ENCODE assay signal across 1 cellular context in the genomic region with DNA sequence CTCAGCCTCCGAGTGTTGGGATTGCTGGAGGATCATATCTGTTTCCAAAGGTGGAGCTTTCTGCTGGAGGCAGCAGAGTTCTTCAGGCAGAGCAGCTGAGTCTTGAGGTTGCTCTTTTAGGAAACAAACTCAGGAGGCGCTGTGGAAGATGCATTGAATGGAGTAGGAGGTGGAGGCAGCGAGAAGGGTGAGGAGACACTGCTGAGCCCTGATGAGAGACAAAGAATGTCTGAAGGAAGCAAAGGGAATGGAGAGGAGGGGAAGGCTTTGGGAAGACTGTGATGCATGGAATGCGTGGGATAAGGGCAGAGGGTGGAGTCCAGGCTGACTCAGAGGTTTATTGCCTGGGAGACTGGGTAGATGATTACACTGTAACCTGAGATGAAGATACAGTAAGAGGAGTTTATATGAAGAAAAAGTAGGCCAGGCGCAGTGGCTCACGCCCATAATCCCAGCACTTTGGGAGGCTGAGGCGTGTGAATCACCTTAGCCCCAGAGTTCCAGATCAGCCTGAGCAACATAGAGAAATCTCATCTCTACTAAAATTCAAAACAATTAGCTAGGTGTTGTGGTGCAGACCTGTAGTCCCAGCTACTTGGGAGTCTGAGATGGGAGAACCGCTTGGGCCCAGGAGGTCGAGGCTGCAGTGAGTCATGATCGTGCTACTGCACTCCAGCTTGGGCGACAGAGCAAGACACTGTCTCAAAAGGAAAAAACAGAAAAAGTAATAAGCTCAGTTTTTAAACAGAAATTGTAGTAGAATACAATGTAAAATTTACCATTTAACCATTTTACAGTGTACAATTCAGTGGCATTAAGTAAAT.
TF ChIP-seq lines count a peak whose summit lies in the region.

No MANE protein-coding gene starts in this region.

TF ChIP-seq in K562, 482 proteins besides CTCF, POLR2A, EP300 and RAD21 (continued from another document and continues in another):
- TF ChIP-seq, protein P1, sequence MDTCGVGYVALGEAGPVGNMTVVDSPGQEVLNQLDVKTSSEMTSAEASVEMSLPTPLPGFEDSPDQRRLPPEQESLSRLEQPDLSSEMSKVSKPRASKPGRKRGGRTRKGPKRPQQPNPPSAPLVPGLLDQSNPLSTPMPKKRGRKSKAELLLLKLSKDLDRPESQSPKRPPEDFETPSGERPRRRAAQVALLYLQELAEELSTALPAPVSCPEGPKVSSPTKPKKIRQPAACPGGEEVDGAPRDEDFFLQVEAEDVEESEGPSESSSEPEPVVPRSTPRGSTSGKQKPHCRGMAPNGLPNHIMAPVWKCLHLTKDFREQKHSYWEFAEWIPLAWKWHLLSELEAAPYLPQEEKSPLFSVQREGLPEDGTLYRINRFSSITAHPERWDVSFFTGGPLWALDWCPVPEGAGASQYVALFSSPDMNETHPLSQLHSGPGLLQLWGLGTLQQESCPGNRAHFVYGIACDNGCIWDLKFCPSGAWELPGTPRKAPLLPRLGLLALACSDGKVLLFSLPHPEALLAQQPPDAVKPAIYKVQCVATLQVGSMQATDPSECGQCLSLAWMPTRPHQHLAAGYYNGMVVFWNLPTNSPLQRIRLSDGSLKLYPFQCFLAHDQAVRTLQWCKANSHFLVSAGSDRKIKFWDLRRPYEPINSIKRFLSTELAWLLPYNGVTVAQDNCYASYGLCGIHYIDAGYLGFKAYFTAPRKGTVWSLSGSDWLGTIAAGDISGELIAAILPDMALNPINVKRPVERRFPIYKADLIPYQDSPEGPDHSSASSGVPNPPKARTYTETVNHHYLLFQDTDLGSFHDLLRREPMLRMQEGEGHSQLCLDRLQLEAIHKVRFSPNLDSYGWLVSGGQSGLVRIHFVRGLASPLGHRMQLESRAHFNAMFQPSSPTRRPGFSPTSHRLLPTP (IDR thresholded peaks at IDR 0.05; ENCODE audit: borderline replicate concordance, extremely low read depth, insufficient read length) = no peak
- TF ChIP-seq PML (IDR thresholded peaks at IDR 0.05; ENCODE audit: low read length) (no peak), MYNN (IDR thresholded peaks at IDR 0.05) (no peak), MYNN (CRISPR knock-in tag; IDR thresholded peaks at IDR 0.05) (no peak), KAT8 (IDR thresholded peaks at IDR 0.05; ENCODE audit: low read depth) (no peak), PHF8 (IDR thresholded peaks at IDR 0.05; ENCODE audit: borderline replicate concordance, low read length) (peak; percentile 12; the same call in 1 of the 2 replicates), SMARCA5 (IDR thresholded peaks at IDR 0.05) (peak; percentile 98), CTBP1 (IDR thresholded peaks at IDR 0.05; ENCODE audit: borderline replicate concordance) (peak; percentile 90), C11orf30 (IDR thresholded peaks at IDR 0.05; ENCODE audit: low read depth) (peak; percentile 37; the same call in 1 of the 2 replicates), ZFX (CRISPR knock-in tag; IDR thresholded peaks at IDR 0.05) (peak; percentile 88), SMAD1 (IDR thresholded peaks at IDR 0.05; ENCODE audit: low read depth, low read length, partially characterized antibody) (no peak), KLF13 (tag; IDR thresholded peaks at IDR 0.05; ENCODE audit: borderline replicate concordance, low read depth) (no peak), RNF2 (IDR thresholded peaks at IDR 0.05) (0 out of 2 replicates have a peak, but pooled peaks have one; percentile 12), POLR2AphosphoS2 (IDR thresholded peaks at IDR 0.05; ENCODE audit: low read length) (no peak), ZNF143 (CRISPR knock-in tag; IDR thresholded peaks at IDR 0.05) (no peak), TEAD2 (tag; IDR thresholded peaks at IDR 0.05) (peak; percentile 15; the same call in 1 of the 2 replicates), ARID2 (IDR thresholded peaks at IDR 0.05) (no peak)
- TF ChIP-seq, protein P2, sequence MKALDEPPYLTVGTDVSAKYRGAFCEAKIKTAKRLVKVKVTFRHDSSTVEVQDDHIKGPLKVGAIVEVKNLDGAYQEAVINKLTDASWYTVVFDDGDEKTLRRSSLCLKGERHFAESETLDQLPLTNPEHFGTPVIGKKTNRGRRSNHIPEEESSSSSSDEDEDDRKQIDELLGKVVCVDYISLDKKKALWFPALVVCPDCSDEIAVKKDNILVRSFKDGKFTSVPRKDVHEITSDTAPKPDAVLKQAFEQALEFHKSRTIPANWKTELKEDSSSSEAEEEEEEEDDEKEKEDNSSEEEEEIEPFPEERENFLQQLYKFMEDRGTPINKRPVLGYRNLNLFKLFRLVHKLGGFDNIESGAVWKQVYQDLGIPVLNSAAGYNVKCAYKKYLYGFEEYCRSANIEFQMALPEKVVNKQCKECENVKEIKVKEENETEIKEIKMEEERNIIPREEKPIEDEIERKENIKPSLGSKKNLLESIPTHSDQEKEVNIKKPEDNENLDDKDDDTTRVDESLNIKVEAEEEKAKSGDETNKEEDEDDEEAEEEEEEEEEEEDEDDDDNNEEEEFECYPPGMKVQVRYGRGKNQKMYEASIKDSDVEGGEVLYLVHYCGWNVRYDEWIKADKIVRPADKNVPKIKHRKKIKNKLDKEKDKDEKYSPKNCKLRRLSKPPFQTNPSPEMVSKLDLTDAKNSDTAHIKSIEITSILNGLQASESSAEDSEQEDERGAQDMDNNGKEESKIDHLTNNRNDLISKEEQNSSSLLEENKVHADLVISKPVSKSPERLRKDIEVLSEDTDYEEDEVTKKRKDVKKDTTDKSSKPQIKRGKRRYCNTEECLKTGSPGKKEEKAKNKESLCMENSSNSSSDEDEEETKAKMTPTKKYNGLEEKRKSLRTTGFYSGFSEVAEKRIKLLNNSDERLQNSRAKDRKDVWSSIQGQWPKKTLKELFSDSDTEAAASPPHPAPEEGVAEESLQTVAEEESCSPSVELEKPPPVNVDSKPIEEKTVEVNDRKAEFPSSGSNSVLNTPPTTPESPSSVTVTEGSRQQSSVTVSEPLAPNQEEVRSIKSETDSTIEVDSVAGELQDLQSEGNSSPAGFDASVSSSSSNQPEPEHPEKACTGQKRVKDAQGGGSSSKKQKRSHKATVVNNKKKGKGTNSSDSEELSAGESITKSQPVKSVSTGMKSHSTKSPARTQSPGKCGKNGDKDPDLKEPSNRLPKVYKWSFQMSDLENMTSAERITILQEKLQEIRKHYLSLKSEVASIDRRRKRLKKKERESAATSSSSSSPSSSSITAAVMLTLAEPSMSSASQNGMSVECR (CRISPR knock-in tag; IDR thresholded peaks at IDR 0.05) = 0 out of 2 replicates have a peak, but pooled peaks have one; percentile 15
- TF ChIP-seq, protein P3, sequence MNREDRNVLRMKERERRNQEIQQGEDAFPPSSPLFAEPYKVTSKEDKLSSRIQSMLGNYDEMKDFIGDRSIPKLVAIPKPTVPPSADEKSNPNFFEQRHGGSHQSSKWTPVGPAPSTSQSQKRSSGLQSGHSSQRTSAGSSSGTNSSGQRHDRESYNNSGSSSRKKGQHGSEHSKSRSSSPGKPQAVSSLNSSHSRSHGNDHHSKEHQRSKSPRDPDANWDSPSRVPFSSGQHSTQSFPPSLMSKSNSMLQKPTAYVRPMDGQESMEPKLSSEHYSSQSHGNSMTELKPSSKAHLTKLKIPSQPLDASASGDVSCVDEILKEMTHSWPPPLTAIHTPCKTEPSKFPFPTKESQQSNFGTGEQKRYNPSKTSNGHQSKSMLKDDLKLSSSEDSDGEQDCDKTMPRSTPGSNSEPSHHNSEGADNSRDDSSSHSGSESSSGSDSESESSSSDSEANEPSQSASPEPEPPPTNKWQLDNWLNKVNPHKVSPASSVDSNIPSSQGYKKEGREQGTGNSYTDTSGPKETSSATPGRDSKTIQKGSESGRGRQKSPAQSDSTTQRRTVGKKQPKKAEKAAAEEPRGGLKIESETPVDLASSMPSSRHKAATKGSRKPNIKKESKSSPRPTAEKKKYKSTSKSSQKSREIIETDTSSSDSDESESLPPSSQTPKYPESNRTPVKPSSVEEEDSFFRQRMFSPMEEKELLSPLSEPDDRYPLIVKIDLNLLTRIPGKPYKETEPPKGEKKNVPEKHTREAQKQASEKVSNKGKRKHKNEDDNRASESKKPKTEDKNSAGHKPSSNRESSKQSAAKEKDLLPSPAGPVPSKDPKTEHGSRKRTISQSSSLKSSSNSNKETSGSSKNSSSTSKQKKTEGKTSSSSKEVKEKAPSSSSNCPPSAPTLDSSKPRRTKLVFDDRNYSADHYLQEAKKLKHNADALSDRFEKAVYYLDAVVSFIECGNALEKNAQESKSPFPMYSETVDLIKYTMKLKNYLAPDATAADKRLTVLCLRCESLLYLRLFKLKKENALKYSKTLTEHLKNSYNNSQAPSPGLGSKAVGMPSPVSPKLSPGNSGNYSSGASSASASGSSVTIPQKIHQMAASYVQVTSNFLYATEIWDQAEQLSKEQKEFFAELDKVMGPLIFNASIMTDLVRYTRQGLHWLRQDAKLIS (CRISPR knock-in tag; IDR thresholded peaks at IDR 0.05) = no peak
- TF ChIP-seq, protein P4, sequence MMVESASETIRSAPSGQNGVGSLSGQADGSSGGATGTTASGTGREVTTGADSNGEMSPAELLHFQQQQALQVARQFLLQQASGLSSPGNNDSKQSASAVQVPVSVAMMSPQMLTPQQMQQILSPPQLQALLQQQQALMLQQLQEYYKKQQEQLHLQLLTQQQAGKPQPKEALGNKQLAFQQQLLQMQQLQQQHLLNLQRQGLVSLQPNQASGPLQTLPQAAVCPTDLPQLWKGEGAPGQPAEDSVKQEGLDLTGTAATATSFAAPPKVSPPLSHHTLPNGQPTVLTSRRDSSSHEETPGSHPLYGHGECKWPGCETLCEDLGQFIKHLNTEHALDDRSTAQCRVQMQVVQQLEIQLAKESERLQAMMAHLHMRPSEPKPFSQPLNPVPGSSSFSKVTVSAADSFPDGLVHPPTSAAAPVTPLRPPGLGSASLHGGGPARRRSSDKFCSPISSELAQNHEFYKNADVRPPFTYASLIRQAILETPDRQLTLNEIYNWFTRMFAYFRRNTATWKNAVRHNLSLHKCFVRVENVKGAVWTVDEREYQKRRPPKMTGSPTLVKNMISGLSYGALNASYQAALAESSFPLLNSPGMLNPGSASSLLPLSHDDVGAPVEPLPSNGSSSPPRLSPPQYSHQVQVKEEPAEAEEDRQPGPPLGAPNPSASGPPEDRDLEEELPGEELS (CRISPR knock-in tag; IDR thresholded peaks at IDR 0.05; ENCODE audit: borderline replicate concordance) = 0 out of 2 replicates have a peak, but pooled peaks have one; percentile 64
- TF ChIP-seq, protein P5, sequence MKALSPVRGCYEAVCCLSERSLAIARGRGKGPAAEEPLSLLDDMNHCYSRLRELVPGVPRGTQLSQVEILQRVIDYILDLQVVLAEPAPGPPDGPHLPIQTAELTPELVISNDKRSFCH (CRISPR knock-in tag; IDR thresholded peaks at IDR 0.05) = no peak
- TF ChIP-seq, protein P5 (tag; IDR thresholded peaks at IDR 0.05) = no peak
- TF ChIP-seq, protein P6, sequence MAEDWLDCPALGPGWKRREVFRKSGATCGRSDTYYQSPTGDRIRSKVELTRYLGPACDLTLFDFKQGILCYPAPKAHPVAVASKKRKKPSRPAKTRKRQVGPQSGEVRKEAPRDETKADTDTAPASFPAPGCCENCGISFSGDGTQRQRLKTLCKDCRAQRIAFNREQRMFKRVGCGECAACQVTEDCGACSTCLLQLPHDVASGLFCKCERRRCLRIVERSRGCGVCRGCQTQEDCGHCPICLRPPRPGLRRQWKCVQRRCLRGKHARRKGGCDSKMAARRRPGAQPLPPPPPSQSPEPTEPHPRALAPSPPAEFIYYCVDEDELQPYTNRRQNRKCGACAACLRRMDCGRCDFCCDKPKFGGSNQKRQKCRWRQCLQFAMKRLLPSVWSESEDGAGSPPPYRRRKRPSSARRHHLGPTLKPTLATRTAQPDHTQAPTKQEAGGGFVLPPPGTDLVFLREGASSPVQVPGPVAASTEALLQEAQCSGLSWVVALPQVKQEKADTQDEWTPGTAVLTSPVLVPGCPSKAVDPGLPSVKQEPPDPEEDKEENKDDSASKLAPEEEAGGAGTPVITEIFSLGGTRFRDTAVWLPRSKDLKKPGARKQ (CRISPR knock-in tag; IDR thresholded peaks at IDR 0.05) = no peak
- TF ChIP-seq, protein P7, sequence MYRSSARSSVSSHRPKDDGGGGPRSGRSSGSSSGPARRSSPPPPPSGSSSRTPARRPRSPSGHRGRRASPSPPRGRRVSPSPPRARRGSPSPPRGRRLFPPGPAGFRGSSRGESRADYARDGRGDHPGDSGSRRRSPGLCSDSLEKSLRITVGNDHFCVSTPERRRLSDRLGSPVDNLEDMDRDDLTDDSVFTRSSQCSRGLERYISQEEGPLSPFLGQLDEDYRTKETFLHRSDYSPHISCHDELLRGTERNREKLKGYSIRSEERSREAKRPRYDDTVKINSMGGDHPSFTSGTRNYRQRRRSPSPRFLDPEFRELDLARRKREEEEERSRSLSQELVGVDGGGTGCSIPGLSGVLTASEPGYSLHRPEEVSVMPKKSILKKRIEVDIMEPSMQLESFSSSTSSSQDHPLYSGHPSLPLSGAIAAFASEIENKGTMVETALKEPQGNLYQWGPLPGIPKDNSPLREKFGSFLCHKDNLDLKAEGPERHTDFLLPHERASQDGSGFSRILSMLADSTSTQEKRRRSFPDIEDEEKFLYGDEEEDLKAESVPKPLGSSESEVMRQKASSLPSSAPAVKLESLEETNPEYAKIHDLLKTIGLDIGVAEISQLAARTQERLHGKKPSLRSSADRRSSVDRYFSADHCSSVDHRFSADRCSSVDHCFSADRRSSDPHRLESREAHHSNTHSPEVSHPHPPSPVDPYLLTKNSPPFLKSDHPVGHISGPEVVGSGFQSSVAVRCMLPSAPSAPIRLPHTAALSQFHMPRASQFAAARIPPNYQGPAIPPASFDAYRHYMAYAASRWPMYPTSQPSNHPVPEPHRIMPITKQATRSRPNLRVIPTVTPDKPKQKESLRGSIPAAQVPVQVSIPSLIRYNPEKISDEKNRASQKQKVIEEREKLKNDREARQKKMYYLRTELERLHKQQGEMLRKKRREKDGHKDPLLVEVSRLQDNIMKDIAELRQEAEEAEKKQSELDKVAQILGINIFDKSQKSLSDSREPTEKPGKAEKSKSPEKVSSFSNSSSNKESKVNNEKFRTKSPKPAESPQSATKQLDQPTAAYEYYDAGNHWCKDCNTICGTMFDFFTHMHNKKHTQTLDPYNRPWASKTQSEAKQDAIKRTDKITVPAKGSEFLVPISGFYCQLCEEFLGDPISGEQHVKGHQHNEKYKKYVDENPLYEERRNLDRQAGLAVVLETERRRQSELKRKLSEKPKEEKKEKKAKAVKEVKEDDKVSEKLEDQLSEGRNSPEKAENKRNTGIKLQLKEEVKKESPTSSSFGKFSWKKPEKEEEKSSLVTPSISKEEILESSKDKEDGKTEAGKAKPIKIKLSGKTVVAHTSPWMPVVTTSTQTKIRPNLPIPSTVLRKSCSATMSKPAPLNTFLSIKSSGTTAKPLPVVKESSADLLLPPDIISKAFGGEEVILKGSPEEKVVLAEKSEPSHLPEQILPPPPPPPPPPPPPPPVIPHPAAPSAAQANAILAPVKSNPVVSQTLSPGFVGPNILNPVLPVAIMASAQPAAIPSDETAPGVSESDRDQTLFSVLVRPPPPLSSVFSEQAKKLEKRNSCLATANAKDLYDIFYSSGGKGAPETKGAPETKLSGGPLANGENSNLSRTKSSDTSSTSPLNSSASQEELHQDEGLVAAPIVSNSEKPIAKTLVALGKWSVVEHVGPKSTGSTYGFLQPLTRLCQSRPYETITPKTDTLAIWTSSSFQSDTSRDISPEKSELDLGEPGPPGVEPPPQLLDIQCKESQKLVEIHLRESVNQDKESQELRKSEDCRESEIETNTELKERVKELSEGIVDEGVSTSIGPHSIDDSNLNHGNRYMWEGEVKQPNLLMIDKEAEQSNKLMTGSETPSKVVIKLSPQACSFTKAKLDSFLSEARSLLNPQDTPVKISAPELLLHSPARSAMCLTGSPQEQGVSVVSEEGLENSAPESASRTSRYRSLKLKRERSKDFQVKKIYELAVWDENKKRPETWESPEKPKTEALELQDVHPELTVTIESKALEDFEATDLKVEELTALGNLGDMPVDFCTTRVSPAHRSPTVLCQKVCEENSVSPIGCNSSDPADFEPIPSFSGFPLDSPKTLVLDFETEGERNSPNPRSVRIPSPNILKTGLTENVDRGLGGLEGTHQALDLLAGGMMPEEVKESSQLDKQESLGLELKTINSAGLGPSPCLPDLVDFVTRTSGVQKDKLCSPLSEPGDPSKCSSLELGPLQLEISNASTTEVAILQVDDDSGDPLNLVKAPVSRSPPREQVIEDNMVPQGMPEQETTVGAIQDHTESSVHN (IDR thresholded peaks at IDR 0.05; ENCODE audit: borderline replicate concordance in 1 of 2, low read depth in 1 of 2) = 0 out of 4 replicates have a peak, but pooled peaks of 1 of the 2 experiments have one; percentile 4
